In genomic region chr11:117663389-117663788, GRCh38 we compare ENCODE assay signal across 1 cellular context.
TF ChIP-seq lines count a peak whose summit lies in the region.

No MANE protein-coding gene starts in this region.

TF ChIP-seq in IMR-90, 13 proteins besides CTCF, POLR2A, EP300 and RAD21 (continued from another document):
- TF ChIP-seq, protein P1, sequence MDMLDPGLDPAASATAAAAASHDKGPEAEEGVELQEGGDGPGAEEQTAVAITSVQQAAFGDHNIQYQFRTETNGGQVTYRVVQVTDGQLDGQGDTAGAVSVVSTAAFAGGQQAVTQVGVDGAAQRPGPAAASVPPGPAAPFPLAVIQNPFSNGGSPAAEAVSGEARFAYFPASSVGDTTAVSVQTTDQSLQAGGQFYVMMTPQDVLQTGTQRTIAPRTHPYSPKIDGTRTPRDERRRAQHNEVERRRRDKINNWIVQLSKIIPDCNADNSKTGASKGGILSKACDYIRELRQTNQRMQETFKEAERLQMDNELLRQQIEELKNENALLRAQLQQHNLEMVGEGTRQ (IDR thresholded peaks at IDR 0.05; ENCODE audit: low read depth, low read length) = no peak
- TF ChIP-seq RFX5 (IDR thresholded peaks at IDR 0.05; ENCODE audit: low read depth, low read length) = no peak
- no peak for TF ChIP-seq FOS (IDR thresholded peaks at IDR 0.05; ENCODE audit: low read depth, low read length)
